17 cellular contexts compared by ENCODE assay signal in the genomic region with DNA sequence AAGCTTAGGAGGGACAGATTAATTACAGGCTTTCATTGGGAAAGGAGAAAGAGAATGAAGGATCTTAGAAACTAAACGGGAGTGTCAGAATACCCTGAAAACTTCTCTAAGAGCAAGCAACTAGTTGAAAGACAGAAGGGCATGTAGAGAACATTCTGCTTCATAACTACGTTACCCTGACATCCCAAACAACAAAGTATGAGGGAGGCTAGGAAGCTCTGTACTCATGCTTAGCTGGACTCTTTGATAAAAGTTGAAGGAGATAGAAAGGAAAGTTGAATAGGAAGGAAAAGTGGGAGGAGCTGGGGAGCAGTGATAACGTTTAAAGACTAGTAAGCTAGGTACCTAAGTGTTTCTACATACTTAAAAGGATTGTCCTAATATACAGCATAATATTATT.
DNase-seq lines count a peak whose midpoint lies in the region; ATAC-seq, FAIRE-seq and TF ChIP-seq lines count a peak whose summit lies in the region.
"Had no signal": no experiment of that assay in that cellular context is flagged by ENCODE, and none has a peak within 500 bp of the region (broad histone marks: within the 10 kb centered on the region; RNA-seq: fewer than 3 reads in every experiment).

No MANE protein-coding gene starts in this region.

- no peaks in the 10 kb centered on the region for H3K27me3 ChIP-seq in endothelial cell of umbilical vein (ENCODE audit: control insufficient read depth in 2 of 2, insufficient read depth in 2 of 2, low read length in 2 of 2)
- peaks cover 3% of the 10 kb centered on the region for H3K27me3 ChIP-seq in SJCRH30

- TF ChIP-seq POLR2A in endothelial cell of umbilical vein (IDR thresholded peaks at IDR 0.05; ENCODE audit: low read depth, low read length), result no peak

- DNase-seq in endothelial cell of umbilical vein (ENCODE audit: low read depth, low spot score), result peak; percentile 9
- DNase-seq in omental fat pad (ENCODE audit: low spot score), result no peak
- DNase-seq in progenitor cell of endocrine pancreas (ENCODE audit: low spot score, unreplicated experiment), result no peak
- no peak for DNase-seq in SJCRH30
- no peak for DNase-seq in activated naive CD4-positive, alpha-beta T cell treated with anti-CD3 and anti-CD28 coated beads, Interleukin-2, amount 50 U/mL, for 16 hours
- DNase-seq: C1 segment of cervical spinal cord; CD4-positive, alpha-beta memory T cell; COR-L47; DMS153; DND-41; GM23248; H9 had no signal

- H3K27me3 Mint-ChIP-seq in progenitor cell of endocrine pancreas, result no peaks in the 10 kb centered on the region
- H3K27me3 Mint-ChIP-seq in activated T-helper 17 cell treated with anti-CD3 and anti-CD28 coated beads, Interleukin-2, amount 50 U/mL, for 72 hours, result peaks cover 4% of the 10 kb centered on the region
- H3K27me3 Mint-ChIP-seq: CD4-positive, alpha-beta memory T cell had no signal

- no peak for FAIRE-seq in endothelial cell of umbilical vein (lab: Jason Lieb, UNC)
- FAIRE-seq: G401.6, GM12892 had no signal

- H3K27ac Mint-ChIP-seq in progenitor cell of endocrine pancreas, result peak overlapping the region; percentile 10
- H3K27ac Mint-ChIP-seq in activated T-helper 17 cell treated with anti-CD3 and anti-CD28 coated beads, Interleukin-2, amount 50 U/mL, for 72 hours, result no peak overlapping the region
- H3K27ac Mint-ChIP-seq: CD4-positive, alpha-beta memory T cell had no signal

- intact Hi-C loops in endothelial cell of umbilical vein (cut with micrococcal nuclease), result no loop called here

- H3K4me3 ChIP-seq in endothelial cell of umbilical vein (replicated peaks in 1 of 3; ENCODE audit: insufficient read depth in 1 of 3, low read depth in 1 of 3, low read length in 3 of 3), result no peak overlapping the region
- H3K4me3 ChIP-seq in SJCRH30, result no peak overlapping the region
- H3K4me3 ChIP-seq: GM23248 had no signal

- no peak overlapping the region for H2AFZ ChIP-seq in endothelial cell of umbilical vein (ENCODE audit: low read depth, low read length)
- H2AFZ ChIP-seq: GM23248 had no signal

- H3K36me3 ChIP-seq in endothelial cell of umbilical vein (ENCODE audit: control insufficient read depth in 2 of 2, extremely low read depth in 1 of 2, insufficient read depth in 2 of 2, low read length in 2 of 2), result no peaks in the 10 kb centered on the region
- no peaks in the 10 kb centered on the region for H3K36me3 ChIP-seq in SJCRH30

- CTCF ChIA-PET in endothelial cell of umbilical vein (lab: Charles Lee), result interaction anchor here (1.0 kb wide), 1 partner anchor 65 kb away, joined by 3 read pairs; a partner anchor contains a TSS

- no peaks in the 10 kb centered on the region for H3K79me2 ChIP-seq in endothelial cell of umbilical vein (ENCODE audit: control insufficient read depth, insufficient read depth, low read length)

- dilution Hi-C loops in endothelial cell of umbilical vein (cut with MboI; ENCODE audit: extremely low pct_ligation_motif_present, low sequenced_read_pairs), result no loop called here

- no peaks in the 10 kb centered on the region for H3K9me3 Mint-ChIP-seq in progenitor cell of endocrine pancreas (ENCODE audit: low read depth)
- H3K9me3 Mint-ChIP-seq in activated T-helper 17 cell treated with anti-CD3 and anti-CD28 coated beads, Interleukin-2, amount 50 U/mL, for 72 hours, result no peaks in the 10 kb centered on the region

- no peaks in the 10 kb centered on the region for H3K4me1 Mint-ChIP-seq in progenitor cell of endocrine pancreas (ENCODE audit: low read depth)
- H3K4me1 Mint-ChIP-seq in activated T-helper 17 cell treated with anti-CD3 and anti-CD28 coated beads, Interleukin-2, amount 50 U/mL, for 72 hours, result no peaks in the 10 kb centered on the region
- H3K4me1 Mint-ChIP-seq: CD4-positive, alpha-beta memory T cell had no signal

- H3K4me2 ChIP-seq in endothelial cell of umbilical vein (ENCODE audit: insufficient read depth, low read length), result no peak overlapping the region

- ATAC-seq in omental fat pad (ENCODE audit: low FRiP score) (peak; percentile 62), HG03095 (IDR thresholded peaks at IDR 0.05; ENCODE audit: unreplicated experiment) (no peak)
- ATAC-seq in activated T-helper 17 cell treated with anti-CD3 and anti-CD28 coated beads, Interleukin-2, amount 50 U/mL, for 72 hours (replicated peaks), result no peak
- ATAC-seq: HCT116 had no signal

- H4K20me1 ChIP-seq in endothelial cell of umbilical vein (replicated peaks; ENCODE audit: control insufficient read depth, extremely low read depth, insufficient read depth, low read length), result no peaks in the 10 kb centered on the region

- no peaks in the 10 kb centered on the region for H3K9me3 ChIP-seq in endothelial cell of umbilical vein (replicated peaks; ENCODE audit: control insufficient read depth, insufficient read depth, low read length)
- H3K9me3 ChIP-seq in SJCRH30 (replicated peaks), result no peaks in the 10 kb centered on the region

- TF ChIP-seq CTCF in endothelial cell of umbilical vein (IDR thresholded peaks at IDR 0.05; ENCODE audit: extremely low read depth in 1 of 2, insufficient read depth in 1 of 2, low read depth in 1 of 2, low read length in 2 of 2) (no peak), omental fat pad (IDR thresholded peaks at IDR 0.05) (no peak), progenitor cell of endocrine pancreas (IDR thresholded peaks at IDR 0.05; ENCODE audit: unreplicated experiment) (no peak)

- H3K9ac ChIP-seq in endothelial cell of umbilical vein (replicated peaks; ENCODE audit: extremely low read depth, insufficient read depth, low read length), result no peak overlapping the region
- H3K9ac ChIP-seq: GM23248 had no signal

- no peaks in the 10 kb centered on the region for H3K36me3 Mint-ChIP-seq in progenitor cell of endocrine pancreas (ENCODE audit: insufficient read depth)
- no peaks in the 10 kb centered on the region for H3K36me3 Mint-ChIP-seq in activated T-helper 17 cell treated with anti-CD3 and anti-CD28 coated beads, Interleukin-2, amount 50 U/mL, for 72 hours (ENCODE audit: low read depth)
- H3K36me3 Mint-ChIP-seq: CD4-positive, alpha-beta memory T cell had no signal

- BruUV-seq in endothelial cell of umbilical vein (replicated peaks; lab: Mats Ljungman, UMichigan), result no TSS peak

- POLR2A ChIA-PET in endothelial cell of umbilical vein (lab: Charles Lee), result no interaction called here

- H3K27ac ChIP-seq in endothelial cell of umbilical vein (ENCODE audit: insufficient read depth, low read depth, low read length) (no peak overlapping the region), SJCRH30 (no peak overlapping the region)
- H3K27ac ChIP-seq: GM23248 had no signal

- H3K4me1 ChIP-seq in endothelial cell of umbilical vein (ENCODE audit: control insufficient read depth, extremely low read depth, insufficient read depth, low read length) (no peaks in the 10 kb centered on the region), SJCRH30 (no peaks in the 10 kb centered on the region)

- no peaks in the 10 kb centered on the region for H3K9me1 ChIP-seq in endothelial cell of umbilical vein (replicated peaks; ENCODE audit: control insufficient read depth, extremely low read depth, insufficient read depth, low read length)

- no peak overlapping the region for H3K4me3 Mint-ChIP-seq in progenitor cell of endocrine pancreas (ENCODE audit: low read depth)
- H3K4me3 Mint-ChIP-seq in activated T-helper 17 cell treated with anti-CD3 and anti-CD28 coated beads, Interleukin-2, amount 50 U/mL, for 72 hours, result no peak overlapping the region
- H3K4me3 Mint-ChIP-seq: CD4-positive, alpha-beta memory T cell; H9 had no signal

TF ChIP-seq in endothelial cell of umbilical vein, 7 proteins besides CTCF, POLR2A, EP300 and RAD21:
- TF ChIP-seq MYC (IDR thresholded peaks at IDR 0.05; ENCODE audit: low read depth, low read length) (no peak), EZH2 (IDR thresholded peaks at IDR 0.05; ENCODE audit: borderline replicate concordance, low read depth, low read length, severe bottlenecking) (no peak)
TF ChIP-seq in endothelial cell of umbilical vein: peak in this region for 0.
